Comparison of ENCODE assay signal across 8 cellular contexts in genomic region chr1:61740970-61741681, GRCh38. TPM values are rescaled to one million over a fixed set of nuclear protein-coding genes. Genes with fewer than 3 reads are reported as not detected.
DNase-seq lines count a peak whose midpoint lies in the region; ATAC-seq, FAIRE-seq and TF ChIP-seq lines count a peak whose summit lies in the region.
"Not testable (repeated sequence)": the region's sequence is repeated elsewhere in the genome, so short reads cannot be mapped to it uniquely, and the experiment has no call there.

No MANE protein-coding gene starts in this region.

- not testable (repeated sequence) for H3K27ac ChIP-seq in CD8-positive, alpha-beta T cell (ENCODE audit: low read depth, low read length); KMS-11
- H3K27ac ChIP-seq in kidney (ENCODE audit: low read depth in 2 of 2, low read length in 2 of 2), result peak overlapping the region; percentile 95
- peak overlapping the region; percentile 92 to 99 for H3K27ac ChIP-seq in thoracic aorta

- not testable (repeated sequence) for H3K9me3 ChIP-seq in CD8-positive, alpha-beta T cell (ENCODE audit: low read length); kidney (ENCODE audit: control insufficient read depth in 1 of 2, low read length in 2 of 2); thoracic aorta

- not testable (repeated sequence) for H3K79me2 ChIP-seq in KMS-11 (ENCODE audit: insufficient read depth, low read depth)

- not testable (repeated sequence) for TF ChIP-seq CTCF in CD8-positive, alpha-beta T cell (IDR thresholded peaks at IDR 0.05); KMS-11 (conservative IDR thresholded peaks at IDR 0.05; ENCODE audit: low read depth, low read length); endothelial cell (IDR thresholded peaks at IDR 0.05; ENCODE audit: unreplicated experiment); kidney (IDR thresholded peaks at IDR 0.05; ENCODE audit: borderline replicate concordance, extremely low read depth, insufficient read depth); osteocyte (IDR thresholded peaks at IDR 0.05); thoracic aorta (IDR thresholded peaks at IDR 0.05)

- peaks cover 12% of the 10 kb centered on the region for H3K4me1 ChIP-seq in CD8-positive, alpha-beta T cell (ENCODE audit: insufficient read depth, low read length)
- not testable (repeated sequence) for H3K4me1 ChIP-seq in KMS-11 (ENCODE audit: low read depth, poor library complexity, severe bottlenecking); kidney (ENCODE audit: control insufficient read depth in 1 of 2, insufficient read depth in 1 of 2, low read depth in 1 of 2, low read length in 2 of 2)
- H3K4me1 ChIP-seq in thoracic aorta (ENCODE audit: control insufficient read depth in 1 of 2, low read depth in 2 of 2), result peaks cover 10 to 30% of the 10 kb centered on the region in 2 donors

- H3K4me2 ChIP-seq in KMS-11, result peak overlapping the region; percentile 41; the same call in 1 of the 2 replicates

- not testable (repeated sequence) for H3K27me3 ChIP-seq in CD8-positive, alpha-beta T cell (ENCODE audit: insufficient read depth, low read length); KMS-11 (ENCODE audit: insufficient read depth, low read depth); thoracic aorta (replicated peaks; ENCODE audit: insufficient read depth)

- not testable (repeated sequence) for DNase-seq in CD8-positive, alpha-beta T cell; T-helper 2 cell treated with Interferon-gamma antibody and Interleukin-4, amounts not matched to agents 5 μg/mL and 100 μg/mL, for 36 hours (ENCODE audit: low spot score); endothelial cell (ENCODE audit: low spot score); kidney; osteocyte (ENCODE audit: extremely low spot score, unreplicated experiment); thoracic aorta (ENCODE audit: low spot score)

- CTCF ChIA-PET in CD8-positive, alpha-beta T cell (lab: Charles Lee), result interaction anchor here (0.6 kb wide), 1 partner anchor 42 kb away, joined by 3 read pairs; no protein-coding TSS in a partner anchor

- POLR2A ChIA-PET in CD8-positive, alpha-beta T cell (lab: Charles Lee), result not testable (repeated sequence)

- peak overlapping the region; percentile 70 for H2AFZ ChIP-seq in KMS-11 (ENCODE audit: low read depth)

- not testable (repeated sequence) for H3K27me3 Mint-ChIP-seq in CD8-positive, alpha-beta T cell (ENCODE audit: low read depth); T-helper 2 cell treated with Interferon-gamma antibody and Interleukin-4, amounts not matched to agents 5 μg/mL and 100 μg/mL, for 36 hours (ENCODE audit: low read depth); activated naive CD8-positive, alpha-beta T cell; endothelial cell (ENCODE audit: unreplicated experiment); osteocyte (ENCODE audit: unreplicated experiment)

- H3K4me1 Mint-ChIP-seq in CD8-positive, alpha-beta T cell (ENCODE audit: low read depth), result peaks cover 31% of the 10 kb centered on the region
- H3K4me1 Mint-ChIP-seq in T-helper 2 cell treated with Interferon-gamma antibody and Interleukin-4, amounts not matched to agents 5 μg/mL and 100 μg/mL, for 36 hours (ENCODE audit: low read depth), result peaks cover 20% of the 10 kb centered on the region
- peaks cover 28% of the 10 kb centered on the region for H3K4me1 Mint-ChIP-seq in activated naive CD8-positive, alpha-beta T cell (ENCODE audit: low read depth)
- H3K4me1 Mint-ChIP-seq in endothelial cell (ENCODE audit: unreplicated experiment) (peaks cover 14% of the 10 kb centered on the region), osteocyte (ENCODE audit: unreplicated experiment) (peaks cover 19% of the 10 kb centered on the region)

- ATAC-seq in CD8-positive, alpha-beta T cell; thoracic aorta (ENCODE audit: insufficient number of reproducible peaks, low FRiP score, low read depth): not testable (repeated sequence)

- intact Hi-C loops in CD8-positive, alpha-beta T cell (cut with DNase I, micrococcal nuclease), result loop anchor here (5.0 to 10.0 kb wide), 3 partner anchors 41 to 1854 kb away; partner anchors contain the start of gene PGM1 (in 1 of the 2)
- intact Hi-C loops in kidney (cut with DNase I), result not testable (repeated sequence)

- H3K36me3 ChIP-seq in CD8-positive, alpha-beta T cell (ENCODE audit: insufficient read depth, low read length); KMS-11 (ENCODE audit: insufficient read depth); kidney (ENCODE audit: control insufficient read depth in 1 of 2, insufficient read depth in 2 of 2, low read length in 2 of 2); thoracic aorta: not testable (repeated sequence)

- H3K4me3 ChIP-seq in CD8-positive, alpha-beta T cell (ENCODE audit: low read depth, low read length), result not testable (repeated sequence)
- H3K4me3 ChIP-seq in KMS-11 (IDR thresholded peaks at IDR 0.05; ENCODE audit: insufficient read depth, low read depth, low read length) (peak overlapping the region; percentile 27), kidney (ENCODE audit: low read length in 2 of 2) (peak overlapping the region; percentile 88 to 92), thoracic aorta (peak overlapping the region; percentile 78)

- not testable (repeated sequence) for H3K9me3 Mint-ChIP-seq in CD8-positive, alpha-beta T cell; T-helper 2 cell treated with Interferon-gamma antibody and Interleukin-4, amounts not matched to agents 5 μg/mL and 100 μg/mL, for 36 hours; activated naive CD8-positive, alpha-beta T cell (ENCODE audit: low read depth); endothelial cell (ENCODE audit: unreplicated experiment); osteocyte (ENCODE audit: unreplicated experiment)

- not testable (repeated sequence) for H4K20me1 ChIP-seq in KMS-11 (ENCODE audit: insufficient read depth)

- not testable (repeated sequence) for FAIRE-seq in kidney (lab: Jason Lieb, UNC)

- H3K27ac Mint-ChIP-seq in CD8-positive, alpha-beta T cell, result peak overlapping the region; percentile 94
- H3K27ac Mint-ChIP-seq in T-helper 2 cell treated with Interferon-gamma antibody and Interleukin-4, amounts not matched to agents 5 μg/mL and 100 μg/mL, for 36 hours, result not testable (repeated sequence)
- peak overlapping the region; percentile 90 for H3K27ac Mint-ChIP-seq in activated naive CD8-positive, alpha-beta T cell
- H3K27ac Mint-ChIP-seq in endothelial cell (ENCODE audit: unreplicated experiment), result peak overlapping the region; percentile 90
- H3K27ac Mint-ChIP-seq in osteocyte (ENCODE audit: unreplicated experiment), result peak overlapping the region; percentile 95

- not testable (repeated sequence) for H3K9ac ChIP-seq in KMS-11
- peak overlapping the region in 1 of 2 donors; percentile 85 for H3K9ac ChIP-seq in kidney (ENCODE audit: low read length in 2 of 2)

- H3K4me3 Mint-ChIP-seq in CD8-positive, alpha-beta T cell, result peak overlapping the region; percentile 95
- peak overlapping the region; percentile 90 for H3K4me3 Mint-ChIP-seq in T-helper 2 cell treated with Interferon-gamma antibody and Interleukin-4, amounts not matched to agents 5 μg/mL and 100 μg/mL, for 36 hours
- peak overlapping the region; percentile 89 for H3K4me3 Mint-ChIP-seq in activated naive CD8-positive, alpha-beta T cell
- H3K4me3 Mint-ChIP-seq in endothelial cell (ENCODE audit: unreplicated experiment) (peak overlapping the region; percentile 97), osteocyte (ENCODE audit: unreplicated experiment) (peak overlapping the region; percentile 85)

- not testable (repeated sequence) for H3K36me3 Mint-ChIP-seq in CD8-positive, alpha-beta T cell; T-helper 2 cell treated with Interferon-gamma antibody and Interleukin-4, amounts not matched to agents 5 μg/mL and 100 μg/mL, for 36 hours (ENCODE audit: low read depth); activated naive CD8-positive, alpha-beta T cell; endothelial cell (ENCODE audit: low read depth, unreplicated experiment); osteocyte (ENCODE audit: unreplicated experiment)

RNA-seq across cellular contexts. Expression of gene PATJ, which starts 1.2 kb away (rescaled TPM):
- total RNA-seq in CD8-positive, alpha-beta T cell, result 10 to 100 TPM; 33.7 to 35.4 TPM
- total RNA-seq in endothelial cell (ENCODE audit: unreplicated experiment) (13.9 TPM), kidney (98.0 TPM), osteocyte (11.3 and 11.9 TPM in 2 replicates), thoracic aorta (10 to 100 TPM; 47.8 to 64.5 TPM)
- polyA plus RNA-seq in kidney (ENCODE audit: insufficient read depth, low read depth, low replicate concordance), result 44.0 TPM

RNA-seq across cellular contexts. Expression of gene TM2D1, which starts 16.2 kb away (rescaled TPM):
- total RNA-seq in CD8-positive, alpha-beta T cell, result 10 to 100 TPM; 12.7 to 14.8 TPM
- 23.1 TPM for total RNA-seq in endothelial cell (ENCODE audit: unreplicated experiment)
- 52.6 TPM for total RNA-seq in kidney
- polyA plus RNA-seq in kidney (ENCODE audit: insufficient read depth, low read depth, low replicate concordance), result 49.6 TPM
- total RNA-seq in osteocyte, result 53.2 and 56.9 TPM in 2 replicates
- 100 to 1,000 TPM in 1 of 2 donors, 10 to 100 TPM in 1; 93.7 to 114 TPM for total RNA-seq in thoracic aorta
